Comparison of ENCODE assay signal across 11 cellular contexts in the genomic region with DNA sequence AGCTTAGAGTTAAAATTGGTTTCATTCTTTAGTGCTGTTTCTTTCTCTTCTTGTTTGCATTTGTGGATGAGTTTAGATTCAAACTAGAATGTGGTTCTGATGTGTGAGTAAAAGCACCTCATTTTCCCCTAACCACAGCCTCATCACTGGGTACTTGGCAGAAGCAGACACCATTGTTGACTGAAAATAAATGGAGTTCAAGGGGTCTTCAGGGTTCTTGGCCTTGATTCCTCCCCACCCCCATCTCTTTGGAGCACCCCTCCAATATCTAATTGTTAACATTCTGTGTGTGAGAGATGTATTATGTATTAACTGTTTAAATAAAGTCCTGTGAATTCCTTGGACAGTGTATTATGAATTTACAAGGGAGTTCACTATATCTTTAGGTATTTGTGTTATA. TPM values are rescaled to one million over a fixed set of nuclear protein-coding genes. Genes with fewer than 3 reads are reported as not detected.
DNase-seq lines count a peak whose midpoint lies in the region; ATAC-seq, FAIRE-seq and TF ChIP-seq lines count a peak whose summit lies in the region.
"Had no signal": no experiment of that assay in that cellular context is flagged by ENCODE, and none has a peak within 500 bp of the region (broad histone marks: within the 10 kb centered on the region; RNA-seq: fewer than 3 reads in every experiment).

No MANE protein-coding gene starts in this region.

- H3K4me3 ChIP-seq in tibial artery (no peak overlapping the region), WERI-Rb-1 (ENCODE audit: low read depth, low read length) (no peak overlapping the region)
- H3K4me3 ChIP-seq: SK-N-MC had no signal

- peaks cover 6% of the 10 kb centered on the region for H3K36me3 Mint-ChIP-seq in effector memory CD8-positive, alpha-beta T cell (ENCODE audit: insufficient read depth)

- H3K9me3 ChIP-seq in tibial artery (no peaks in the 10 kb centered on the region), WERI-Rb-1 (ENCODE audit: severe bottlenecking) (no peaks in the 10 kb centered on the region)

- ATAC-seq in GM21423 (IDR thresholded peaks at IDR 0.05; ENCODE audit: unreplicated experiment) (peak; percentile 44), HG03457 (IDR thresholded peaks at IDR 0.05; ENCODE audit: unreplicated experiment) (peak; percentile 41)
- ATAC-seq in effector memory CD8-positive, alpha-beta T cell (replicated peaks): peak; percentile 71

- H3K27ac Mint-ChIP-seq in effector memory CD8-positive, alpha-beta T cell: peak overlapping the region; percentile 72 to 88

- H3K9me3 Mint-ChIP-seq in effector memory CD8-positive, alpha-beta T cell: no peaks in the 10 kb centered on the region

- H3K4me3 Mint-ChIP-seq in effector memory CD8-positive, alpha-beta T cell: peak overlapping the region; percentile 53 to 68

- H3K4me1 Mint-ChIP-seq in effector memory CD8-positive, alpha-beta T cell (ENCODE audit: low read depth in 2 of 2): peaks cover 53 to 59% of the 10 kb centered on the region in 2 donors

- no peak for TF ChIP-seq POLR2A in GM12892 (IDR thresholded peaks at IDR 0.05; ENCODE audit: low read depth, low read length)

- H3K27ac ChIP-seq in tibial artery (no peak overlapping the region), caudate nucleus (ENCODE audit: low read depth, low read length) (no peak overlapping the region), WERI-Rb-1 (no peak overlapping the region)
- H3K27ac ChIP-seq: SK-N-MC had no signal

- no peaks in the 10 kb centered on the region for H3K27me3 Mint-ChIP-seq in effector memory CD8-positive, alpha-beta T cell

- intact Hi-C loops in tibial artery (cut with DNase I; ENCODE audit: low total_unique reads): no loop called here
- intact Hi-C loops in posterior cingulate gyrus (cut with DNase I): no loop called here

- DNase-seq in GM12892 (ENCODE audit: insufficient read length) (no peak), tibial artery (no peak), caudate nucleus (lab: John Stamatoyannopoulos, UW) (no peak), WERI-Rb-1 (no peak), posterior cingulate gyrus (no peak)
- no peak for DNase-seq in effector memory CD8-positive, alpha-beta T cell
- DNase-seq: DMS 273 treated with DMSO at 0.1 percent for 48 hours; effector CD8-positive, alpha-beta T cell had no signal

- H3K36me3 ChIP-seq in tibial artery: no peaks in the 10 kb centered on the region
- H3K36me3 ChIP-seq in WERI-Rb-1: no peaks in the 10 kb centered on the region

- peaks cover 0 to 24% (median 13%) of the 10 kb centered on the region in 4 donors for H3K4me1 ChIP-seq in tibial artery

- FAIRE-seq in GM12892 (lab: Jason Lieb, UNC): peak; percentile 79

- H3K27me3 ChIP-seq in tibial artery (no peaks in the 10 kb centered on the region), WERI-Rb-1 (ENCODE audit: insufficient read depth, low read depth, severe bottlenecking) (no peaks in the 10 kb centered on the region)

- TF ChIP-seq CTCF in tibial artery (IDR thresholded peaks at IDR 0.05) (no peak), WERI-Rb-1 (IDR thresholded peaks at IDR 0.05; ENCODE audit: low read depth, low read length) (no peak)

RNA-seq across cellular contexts. Expression of a gene that starts 59.6 kb away (rescaled TPM):
- 6.8 TPM for polyA plus RNA-seq in GM12892 (2012; ENCODE audit: missing spikeins)
